Comparison of ENCODE assay signal across 1 cellular context in the genomic region with DNA sequence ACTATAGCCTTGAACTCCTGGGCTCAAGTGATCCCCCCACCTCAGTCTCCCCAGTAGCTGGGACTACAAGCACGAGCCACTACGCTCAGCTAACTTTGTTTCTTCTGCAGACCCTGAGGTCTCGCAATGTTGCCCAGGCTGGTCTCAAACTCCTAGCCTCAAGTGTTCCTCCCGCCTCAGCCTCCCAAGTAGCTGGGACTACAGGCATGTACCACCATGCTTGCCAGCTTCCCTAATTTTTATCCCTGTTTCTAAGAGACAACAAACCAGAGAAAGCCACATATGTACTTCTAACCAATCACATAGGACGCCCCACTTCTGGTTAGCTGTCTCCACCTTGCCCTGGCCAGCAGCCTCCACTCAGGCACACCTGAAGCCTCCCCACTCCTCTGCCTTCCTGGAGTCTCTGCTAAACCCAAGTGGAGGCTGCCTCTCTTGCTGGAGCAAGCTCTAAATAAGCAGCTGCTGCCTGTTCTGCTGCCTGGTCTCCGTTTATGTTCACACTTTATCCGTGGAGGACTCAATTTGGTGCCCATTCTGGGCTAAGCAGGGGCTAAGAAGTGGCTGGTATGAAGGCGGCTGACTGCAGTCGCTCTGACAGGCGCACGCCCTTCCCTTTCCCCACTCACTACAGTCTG.
TF ChIP-seq lines count a peak whose summit lies in the region.

No MANE protein-coding gene starts in this region.

TF ChIP-seq in liver, 16 proteins besides CTCF, POLR2A, EP300 and RAD21 (continued from another document):
- TF ChIP-seq HNF4G (IDR thresholded peaks at IDR 0.05) (no peak), RXRA (IDR thresholded peaks at IDR 0.05) (no peak), YY1 (IDR thresholded peaks at IDR 0.05) (no peak), SP1 (IDR thresholded peaks at IDR 0.05) (no peak)
- TF ChIP-seq, protein P1, sequence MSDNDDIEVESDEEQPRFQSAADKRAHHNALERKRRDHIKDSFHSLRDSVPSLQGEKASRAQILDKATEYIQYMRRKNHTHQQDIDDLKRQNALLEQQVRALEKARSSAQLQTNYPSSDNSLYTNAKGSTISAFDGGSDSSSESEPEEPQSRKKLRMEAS (IDR thresholded peaks at IDR 0.05): no peak
- TF ChIP-seq, protein P2, sequence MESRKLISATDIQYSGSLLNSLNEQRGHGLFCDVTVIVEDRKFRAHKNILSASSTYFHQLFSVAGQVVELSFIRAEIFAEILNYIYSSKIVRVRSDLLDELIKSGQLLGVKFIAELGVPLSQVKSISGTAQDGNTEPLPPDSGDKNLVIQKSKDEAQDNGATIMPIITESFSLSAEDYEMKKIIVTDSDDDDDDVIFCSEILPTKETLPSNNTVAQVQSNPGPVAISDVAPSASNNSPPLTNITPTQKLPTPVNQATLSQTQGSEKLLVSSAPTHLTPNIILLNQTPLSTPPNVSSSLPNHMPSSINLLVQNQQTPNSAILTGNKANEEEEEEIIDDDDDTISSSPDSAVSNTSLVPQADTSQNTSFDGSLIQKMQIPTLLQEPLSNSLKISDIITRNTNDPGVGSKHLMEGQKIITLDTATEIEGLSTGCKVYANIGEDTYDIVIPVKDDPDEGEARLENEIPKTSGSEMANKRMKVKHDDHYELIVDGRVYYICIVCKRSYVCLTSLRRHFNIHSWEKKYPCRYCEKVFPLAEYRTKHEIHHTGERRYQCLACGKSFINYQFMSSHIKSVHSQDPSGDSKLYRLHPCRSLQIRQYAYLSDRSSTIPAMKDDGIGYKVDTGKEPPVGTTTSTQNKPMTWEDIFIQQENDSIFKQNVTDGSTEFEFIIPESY (IDR thresholded peaks at IDR 0.05): no peak
